ENCODE assay signal across 14 cellular contexts in the genomic region with DNA sequence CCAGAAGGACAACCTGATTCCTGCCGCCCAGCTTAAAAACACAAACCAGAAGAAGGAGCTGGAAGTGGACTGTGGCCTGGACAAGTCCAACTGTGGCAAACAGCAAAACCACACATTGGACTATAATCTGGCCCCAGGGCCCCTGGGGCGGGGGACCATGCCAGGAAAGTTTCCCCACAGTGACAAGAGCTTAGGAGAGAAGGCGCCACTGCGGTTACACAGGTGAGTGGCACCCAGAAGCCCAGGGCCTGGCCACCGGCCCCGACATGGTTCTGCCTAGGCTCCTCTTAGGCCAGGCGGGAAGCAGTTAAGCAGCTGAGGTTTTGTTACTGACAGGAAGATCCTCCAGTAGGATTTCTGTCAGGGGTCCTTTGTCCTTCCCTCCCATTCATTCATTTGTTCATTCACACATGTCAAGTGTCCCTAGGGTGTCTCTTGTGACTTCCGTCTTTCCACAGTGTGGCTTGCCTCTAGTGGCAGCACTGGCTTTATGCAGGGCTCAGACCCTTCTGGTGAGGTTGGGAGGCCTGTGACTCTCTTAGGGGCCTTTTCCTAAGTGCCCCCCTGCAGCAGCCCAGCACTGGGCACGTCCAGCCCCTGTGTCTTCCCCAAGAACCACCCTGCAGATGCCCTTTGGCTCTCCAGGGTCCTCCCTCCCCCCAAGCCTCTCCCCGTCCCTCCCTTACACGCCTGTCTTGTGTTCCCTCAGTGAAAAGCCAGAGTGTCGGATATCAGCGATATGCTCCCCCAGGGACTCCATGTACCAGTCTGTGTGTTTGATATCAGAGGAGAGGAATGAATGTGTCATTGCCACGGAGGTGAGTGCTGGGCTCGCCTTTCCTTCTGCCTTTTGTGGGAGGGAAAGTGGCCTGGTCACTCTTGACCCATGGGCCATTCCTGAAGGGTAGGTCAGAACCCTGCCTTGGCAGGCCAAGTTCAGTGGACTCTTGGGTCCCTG. TPM values are rescaled to one million over a fixed set of nuclear protein-coding genes. Genes with fewer than 3 reads are reported as not detected.
DNase-seq lines count a peak whose midpoint lies in the region; ATAC-seq and TF ChIP-seq lines count a peak whose summit lies in the region.
"Had no signal": no experiment of that assay in that cellular context is flagged by ENCODE, and none has a peak within 500 bp of the region (broad histone marks: within the 10 kb centered on the region; RNA-seq: fewer than 3 reads in every experiment).

No MANE protein-coding gene starts in this region.

- peak overlapping the region; percentile 37 for H2AFZ ChIP-seq in Karpas-422 (ENCODE audit: low read length)

- H3K4me1 ChIP-seq in BLaER1 treated with 17β-estradiol and CSF1 and Interleukin-3, amounts not matched to agents 10 nM and 100 nM, result peaks cover 70 to 96% (median 79%) of the 10 kb centered on the region in 10 experiments
- H3K4me1 ChIP-seq in Karpas-422 (ENCODE audit: low read length) (peaks cover 30% of the 10 kb centered on the region), lung (ENCODE audit: control insufficient read depth in 2 of 2, insufficient read depth in 2 of 2, low read length in 2 of 2) (peaks cover 4 to 27% of the 10 kb centered on the region in 2 donors)

- peaks cover 0 to 44% (median 0%) of the 10 kb centered on the region in 11 experiments; a peak in 3 of 22 replicates for H4K20me1 ChIP-seq in BLaER1 treated with 17β-estradiol and CSF1 and Interleukin-3, amounts not matched to agents 10 nM and 100 nM
- no peaks in the 10 kb centered on the region for H4K20me1 ChIP-seq in Karpas-422 (ENCODE audit: insufficient read depth, low read depth, low read length)

- H3K79me2 ChIP-seq in Karpas-422 (ENCODE audit: low read length), result no peaks in the 10 kb centered on the region

- no peak overlapping the region for H3K4me3 Mint-ChIP-seq in chondrocyte (ENCODE audit: unreplicated experiment)
- H3K4me3 Mint-ChIP-seq: activated naive CD8-positive, alpha-beta T cell treated with anti-CD3 and anti-CD28 coated beads, Interleukin-2, amount 10 ng/mL, durations not matched to agents 7 days and 5 days; effector memory CD8-positive, alpha-beta T cell; stimulated activated memory B cell treated with anti-CD40 and anti-IgM and Interleukin-4, amounts not matched to agents 10 μg/mL and 1 μg/mL and 100 μg/mL, for 72 hours had no signal

- no peaks in the 10 kb centered on the region for H3K9me2 ChIP-seq in Karpas-422 (replicated peaks; ENCODE audit: insufficient read depth, low read length)

- peak overlapping the region; percentile 80 to 100 (median 94) for H3K4me2 ChIP-seq in BLaER1 treated with 17β-estradiol and CSF1 and Interleukin-3, amounts not matched to agents 10 nM and 100 nM
- peak overlapping the region; percentile 51 for H3K4me2 ChIP-seq in Karpas-422 (ENCODE audit: low read depth, low read length, poor library complexity, severe bottlenecking)

- DNase-seq in Karpas-422 (peak; percentile 88), chondrocyte (ENCODE audit: low spot score) (no peak), lung (ENCODE audit: low spot score) (no peak), MG63 (no peak)
- DNase-seq: activated naive CD8-positive, alpha-beta T cell treated with anti-CD3 and anti-CD28 coated beads, Interleukin-2, amount 10 ng/mL, durations not matched to agents 7 days and 5 days; effector memory CD8-positive, alpha-beta T cell; GF-D8 had no signal

- no peaks in the 10 kb centered on the region for H3K36me3 Mint-ChIP-seq in chondrocyte (ENCODE audit: low read depth)
- H3K36me3 Mint-ChIP-seq: activated naive CD8-positive, alpha-beta T cell treated with anti-CD3 and anti-CD28 coated beads, Interleukin-2, amount 10 ng/mL, durations not matched to agents 7 days and 5 days; stimulated activated memory B cell treated with anti-CD40 and anti-IgM and Interleukin-4, amounts not matched to agents 10 μg/mL and 1 μg/mL and 100 μg/mL, for 72 hours had no signal

- H3K36me3 ChIP-seq in BLaER1 treated with 17β-estradiol and CSF1 and Interleukin-3, amounts not matched to agents 10 nM and 100 nM, result peaks cover 0 to 22% (median 0%) of the 10 kb centered on the region in 11 experiments; a peak in 4 of 22 replicates
- H3K36me3 ChIP-seq in Karpas-422 (ENCODE audit: insufficient read depth, low read length) (no peaks in the 10 kb centered on the region), lung (ENCODE audit: control insufficient read depth in 2 of 2, insufficient read depth in 2 of 2, low read length in 2 of 2) (peaks cover 0 to 20% of the 10 kb centered on the region in 2 donors), MG63 (no peaks in the 10 kb centered on the region)

- H3K27me3 ChIP-seq in BLaER1 treated with 17β-estradiol and CSF1 and Interleukin-3, amounts not matched to agents 10 nM and 100 nM, result peaks cover 9 to 18% (median 13%) of the 10 kb centered on the region in 11 experiments
- no peaks in the 10 kb centered on the region for H3K27me3 ChIP-seq in Karpas-422 (ENCODE audit: low read length)
- H3K27me3 ChIP-seq in lung (ENCODE audit: control insufficient read depth, insufficient read depth), result no peaks in the 10 kb centered on the region
- no peaks in the 10 kb centered on the region for H3K27me3 ChIP-seq in MG63

- H3K27me3 Mint-ChIP-seq in chondrocyte (ENCODE audit: low read depth), result peaks cover under 1% of the 10 kb centered on the region

- TF ChIP-seq CTCF in chondrocyte (IDR thresholded peaks at IDR 0.05), result peak; percentile 50
- no peak for TF ChIP-seq CTCF in lung (IDR thresholded peaks at IDR 0.05; ENCODE audit: control extremely low read depth, extremely low read depth)

- H3K4me3 ChIP-seq in BLaER1 treated with 17β-estradiol and CSF1 and Interleukin-3, amounts not matched to agents 10 nM and 100 nM, result peak overlapping the region in 7 of 10 experiments; percentile 2 to 44 (median 14); a peak in 8 of 20 replicates
- H3K4me3 ChIP-seq in Karpas-422 (ENCODE audit: low read length), result peak overlapping the region; percentile 42; the same call in 1 of the 2 replicates
- H3K4me3 ChIP-seq in lung, result peak overlapping the region; percentile 1
- no peak overlapping the region for H3K4me3 ChIP-seq in MG63

- H3K9me3 ChIP-seq in BLaER1 treated with 17β-estradiol and CSF1 and Interleukin-3, amounts not matched to agents 10 nM and 100 nM (replicated peaks in 1 of 11), result no peaks in the 10 kb centered on the region
- H3K9me3 ChIP-seq in Karpas-422 (ENCODE audit: low read length), result no peaks in the 10 kb centered on the region
- H3K9me3 ChIP-seq in lung (ENCODE audit: control insufficient read depth in 2 of 2, insufficient read depth in 1 of 2, low read length in 1 of 2), result no peaks in the 10 kb centered on the region
- H3K9me3 ChIP-seq in MG63, result no peaks in the 10 kb centered on the region

- H3K27ac ChIP-seq in BLaER1 treated with 17β-estradiol and CSF1 and Interleukin-3, amounts not matched to agents 10 nM and 100 nM, result peak overlapping the region; percentile 22 to 80 (median 64); a peak in 19 of 22 replicates
- H3K27ac ChIP-seq in Karpas-422 (ENCODE audit: low read length) (no peak overlapping the region), lung (ENCODE audit: low read depth in 1 of 2, low read length in 1 of 2) (peak overlapping the region; percentile 38 to 46)

- H3K27ac Mint-ChIP-seq in chondrocyte (ENCODE audit: unreplicated experiment), result peak overlapping the region; percentile 63
- H3K27ac Mint-ChIP-seq: activated naive CD8-positive, alpha-beta T cell treated with anti-CD3 and anti-CD28 coated beads, Interleukin-2, amount 10 ng/mL, durations not matched to agents 7 days and 5 days; effector memory CD8-positive, alpha-beta T cell; stimulated activated memory B cell treated with anti-CD40 and anti-IgM and Interleukin-4, amounts not matched to agents 10 μg/mL and 1 μg/mL and 100 μg/mL, for 72 hours had no signal

- H3K9me3 Mint-ChIP-seq in chondrocyte (ENCODE audit: low read depth), result no peaks in the 10 kb centered on the region
- H3K9me3 Mint-ChIP-seq: activated naive CD8-positive, alpha-beta T cell treated with anti-CD3 and anti-CD28 coated beads, Interleukin-2, amount 10 ng/mL, durations not matched to agents 7 days and 5 days; effector memory CD8-positive, alpha-beta T cell; nephron; stimulated activated memory B cell treated with anti-CD40 and anti-IgM and Interleukin-4, amounts not matched to agents 10 μg/mL and 1 μg/mL and 100 μg/mL, for 72 hours had no signal

- 68 to 75% methylated on average over 15 of the region's 15 CpGs for WGBS in lung, 2 donors

- H3K9ac ChIP-seq in BLaER1 treated with 17β-estradiol and CSF1 and Interleukin-3, amounts not matched to agents 10 nM and 100 nM, result peak overlapping the region in 10 of 11 experiments; percentile 21 to 74 (median 62); a peak in 19 of 22 replicates
- H3K9ac ChIP-seq in Karpas-422 (ENCODE audit: low read length), result peak overlapping the region; percentile 55

- ATAC-seq in lung (ENCODE audit: insufficient read depth, low FRiP score) (no peak), GM18867 (IDR thresholded peaks at IDR 0.05; ENCODE audit: unreplicated experiment) (no peak), HG02763 (IDR thresholded peaks at IDR 0.05; ENCODE audit: unreplicated experiment) (no peak), GM19328 (IDR thresholded peaks at IDR 0.05; ENCODE audit: unreplicated experiment) (no peak)
- ATAC-seq: effector memory CD8-positive, alpha-beta T cell; stimulated activated memory B cell treated with anti-CD40 and anti-IgM and Interleukin-4, amounts not matched to agents 10 μg/mL and 1 μg/mL and 100 μg/mL, for 72 hours had no signal

- peaks cover 29% of the 10 kb centered on the region for H3K4me1 Mint-ChIP-seq in chondrocyte (ENCODE audit: low read depth)

RNA-seq across cellular contexts. Expression of gene DLL4, which starts 7.8 kb away (rescaled TPM):
- total RNA-seq in Karpas-422 (2014; rRNA removed; shearing (Covaris generic); ENCODE audit: low replicate concordance), result 0.36 TPM in 1 of 2 replicates, not detected in the other
- total RNA-seq in chondrocyte (0.36 to 0.45 TPM in 2 of 3 replicates, not detected in the other), lung (10 to 100 TPM; 17.9 to 31.8 TPM)
- 10 to 100 TPM; 11.8 to 16.3 TPM for polyA plus RNA-seq in lung
- total RNA-seq in MG63 (2014; rRNA removed; shearing (Covaris generic); ENCODE audit: low replicate concordance), result not detected in 2 replicates
- total RNA-seq: T-helper 2 cell treated with Interferon-gamma antibody and Interleukin-4, amounts not matched to agents 100 ng/mL and 5 ng/mL, for 36 hours had no signal

RNA-seq across cellular contexts. Expression of gene CHAC1, which starts 16.3 kb away (rescaled TPM):
- 41.6 and 45.5 TPM in 2 replicates for total RNA-seq in Karpas-422 (2014; rRNA removed; shearing (Covaris generic); ENCODE audit: low replicate concordance)
- total RNA-seq in chondrocyte (2.8 to 78.5 TPM (median 77.6 TPM) in 3 replicates), lung (10 to 100 TPM in 1 of 2 donors, under 1 TPM in 1; 0.17 to 11.6 TPM)
- 10 to 100 TPM; 11.6 to 11.9 TPM for polyA plus RNA-seq in lung
- 8.8 and 18.5 TPM in 2 replicates for total RNA-seq in MG63 (2014; rRNA removed; shearing (Covaris generic); ENCODE audit: low replicate concordance)

RNA-seq across cellular contexts. Expression of gene VPS18, which starts 42.7 kb away (rescaled TPM):
- 12.6 and 18.1 TPM in 2 replicates for total RNA-seq in Karpas-422 (2014; rRNA removed; shearing (Covaris generic); ENCODE audit: low replicate concordance)
- total RNA-seq in chondrocyte, result 29.4 to 35.6 TPM (median 33.0 TPM) in 3 replicates
- total RNA-seq in lung, result 10 to 100 TPM; 19.0 to 31.5 TPM
- polyA plus RNA-seq in lung, result 10 to 100 TPM; 16.1 to 23.3 TPM
- 14.0 and 24.8 TPM in 2 replicates for total RNA-seq in MG63 (2014; rRNA removed; shearing (Covaris generic); ENCODE audit: low replicate concordance)

Comparison
In these comparisons a context has a peak if more than half of its experiments do, and no peak if none do; other contexts are left out.
1. RNA of gene DLL4, which starts 7.8 kb away (total RNA-seq): 17.9 to 31.8 TPM in lung; 0.36 to 0.45 TPM in chondrocyte, 0.36 TPM in Karpas-422 and not detected in MG63; every median in the first group is over 10 times any median in the second.